In the genomic region with DNA sequence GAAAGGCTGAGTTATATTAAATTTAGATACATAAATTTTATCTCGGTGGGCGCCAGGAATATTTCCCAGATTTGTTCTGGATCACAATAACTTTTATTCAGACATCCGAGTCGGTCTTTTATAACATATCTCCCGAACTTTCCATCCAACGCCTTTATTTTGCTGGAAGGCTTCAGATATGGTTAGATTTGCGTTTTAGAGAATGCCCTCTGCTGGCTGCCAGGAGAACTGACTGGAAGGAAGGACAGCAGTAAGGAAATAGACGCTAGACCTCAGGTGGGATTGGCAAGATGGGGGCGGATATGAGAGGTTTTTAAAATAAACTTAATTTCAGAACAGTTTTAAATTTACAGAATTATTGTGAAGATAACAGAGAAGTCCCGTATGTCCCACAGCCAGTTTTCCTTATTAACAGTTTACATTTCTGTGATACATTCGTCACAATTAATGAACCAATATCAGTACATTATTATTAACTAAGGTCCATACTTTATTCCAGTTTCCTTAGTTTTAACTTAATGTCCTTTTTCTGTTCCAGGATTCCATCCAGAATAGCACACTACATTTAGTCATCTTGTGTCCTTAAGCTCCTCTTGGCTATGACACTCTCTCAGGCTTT, we compare ENCODE assay signal across 8 cellular contexts. TPM values are rescaled to one million over a fixed set of nuclear protein-coding genes. Genes with fewer than 3 reads are reported as not detected.
A peak's percentile ranks its signal among the peaks of the same experiment; 100 is the strongest.
DNase-seq lines count a peak whose midpoint lies in the region; ATAC-seq and TF ChIP-seq lines count a peak whose summit lies in the region.

No MANE protein-coding gene starts in this region.

- H3K4me1 Mint-ChIP-seq in activated CD8-positive, alpha-beta memory T cell treated with anti-CD3 and anti-CD28 coated beads, Interleukin-2, amount 10 ng/mL, durations not matched to agents 7 days and 5 days = peaks cover 38% of the 10 kb centered on the region

- TF ChIP-seq EP300 in tibial nerve (IDR thresholded peaks at IDR 0.05) = peak in 1 of 2 donors; percentile 45

- H3K9me2 ChIP-seq in SU-DHL-6 (replicated peaks; ENCODE audit: insufficient read depth, low read length) = no peaks in the 10 kb centered on the region

- peaks cover 4% of the 10 kb centered on the region for H3F3A ChIP-seq in SU-DHL-6 (ENCODE audit: insufficient read depth)

- H2AFZ ChIP-seq in SU-DHL-6 (ENCODE audit: low read depth, low read length, severe bottlenecking) = no peak overlapping the region

- H3K79me2 ChIP-seq in SU-DHL-6 (ENCODE audit: insufficient read depth, low read length) = 0 out of 2 replicates have a peak, but pooled peaks cover 1% of the 10 kb centered on the region

- peaks cover 21% of the 10 kb centered on the region for H3K36me3 Mint-ChIP-seq in activated CD8-positive, alpha-beta memory T cell treated with anti-CD3 and anti-CD28 coated beads, Interleukin-2, amount 10 ng/mL, durations not matched to agents 7 days and 5 days

- H3K36me3 ChIP-seq in SU-DHL-6 (ENCODE audit: low read length) (no peaks in the 10 kb centered on the region), tibial nerve (peaks cover 0 to 10% (median 0%) of the 10 kb centered on the region in 3 donors)

- H3K4me3 ChIP-seq in SU-DHL-6 (ENCODE audit: insufficient read depth, low read length, poor library complexity, severe bottlenecking) = no peak overlapping the region
- peak overlapping the region in 57 of 59 donors; percentile 8 to 88 (median 42) for H3K4me3 ChIP-seq in dorsolateral prefrontal cortex
- H3K4me3 ChIP-seq in tibial nerve = peak overlapping the region in 3 of 4 donors; percentile 12 to 83 (median 38)

- H3K27ac ChIP-seq in SU-DHL-6 (ENCODE audit: low read depth, low read length) (no peak overlapping the region), dorsolateral prefrontal cortex (peak overlapping the region in 57 of 59 donors; percentile 13 to 98 (median 88)), tibial nerve (peak overlapping the region; percentile 79 to 98 (median 90))

- no peak for TF ChIP-seq POLR2A in tibial nerve (IDR thresholded peaks at IDR 0.05)

- H4K20me1 ChIP-seq in SU-DHL-6 (ENCODE audit: low read depth, low read length) = no peaks in the 10 kb centered on the region

- peak overlapping the region; percentile 78 for H3K27ac Mint-ChIP-seq in activated CD8-positive, alpha-beta memory T cell treated with anti-CD3 and anti-CD28 coated beads, Interleukin-2, amount 10 ng/mL, durations not matched to agents 7 days and 5 days

- peak overlapping the region; percentile 24 for H3K4me2 ChIP-seq in SU-DHL-6 (ENCODE audit: low read depth, low read length, poor library complexity, severe bottlenecking)

- H3K9me3 ChIP-seq in SU-DHL-6 (ENCODE audit: insufficient read depth, low read length) = no peaks in the 10 kb centered on the region
- no peaks in the 10 kb centered on the region for H3K9me3 ChIP-seq in tibial nerve

- H3K9me3 Mint-ChIP-seq in activated CD8-positive, alpha-beta memory T cell treated with anti-CD3 and anti-CD28 coated beads, Interleukin-2, amount 10 ng/mL, durations not matched to agents 7 days and 5 days (ENCODE audit: low read depth) = no peaks in the 10 kb centered on the region

- CTCF ChIA-PET in activated CD8-positive, alpha-beta memory T cell treated with anti-CD3 and anti-CD28 coated beads, Interleukin-2, amount 10 ng/mL, durations not matched to agents 7 days and 5 days (lab: Charles Lee) = interaction anchor here (0.6 to 2.4 kb wide), 6 partner anchors 12 to 94 kb away, joined by 3 to 8 read pairs (median 4); no protein-coding TSS in a partner anchor

- no peak for ATAC-seq in activated CD8-positive, alpha-beta memory T cell treated with anti-CD3 and anti-CD28 coated beads, Interleukin-2, amount 10 ng/mL, durations not matched to agents 7 days and 5 days

- no peaks in the 10 kb centered on the region for H3K27me3 Mint-ChIP-seq in activated CD8-positive, alpha-beta memory T cell treated with anti-CD3 and anti-CD28 coated beads, Interleukin-2, amount 10 ng/mL, durations not matched to agents 7 days and 5 days

- H3K9ac ChIP-seq in SU-DHL-6 (ENCODE audit: low read length) = no peak overlapping the region

- H3K27me3 ChIP-seq in SU-DHL-6 (ENCODE audit: low read length) (no peaks in the 10 kb centered on the region), dorsolateral prefrontal cortex (peaks cover 0 to 62% (median 12%) of the 10 kb centered on the region in 45 donors), tibial nerve (peaks cover 0 to 2% of the 10 kb centered on the region in 2 donors)

- peaks cover 0 to 43% (median 9%) of the 10 kb centered on the region in 4 donors for H3K4me1 ChIP-seq in tibial nerve

- no peak for DNase-seq in activated CD8-positive, alpha-beta memory T cell treated with anti-CD3 and anti-CD28 coated beads, Interleukin-2, amount 10 ng/mL, durations not matched to agents 7 days and 5 days
- no peak for DNase-seq in activated CD8-positive, alpha-beta memory T cell treated with anti-CD3 and anti-CD28 coated beads, Interleukin-2, amount 50 U/mL, for 48 hours
- DNase-seq in NCI-H1092 (lab: John Stamatoyannopoulos, UW) = peak; percentile 44
- peak in 5 of 10 donors; percentile 50 to 64 (median 61) for DNase-seq in dorsolateral prefrontal cortex
- DNase-seq in medulla oblongata (ENCODE audit: extremely low spot score) = peak; percentile 70
- peak in 1 of 2 donors; percentile 58 for DNase-seq in tibial nerve (ENCODE audit: low spot score in 2 of 2)
- DNase-seq in mesenteric fat pad (ENCODE audit: low spot score) = no peak

- WGBS in tibial nerve, 2 donors = 9 to 19% methylated on average over 11 of the region's 11 CpGs

- TF ChIP-seq CTCF in SU-DHL-6 (IDR thresholded peaks at IDR 0.05; ENCODE audit: insufficient read depth, low read length, poor library complexity, severe bottlenecking) (peak; percentile 52), dorsolateral prefrontal cortex (IDR thresholded peaks at IDR 0.05 in 54 of 56, conservative IDR thresholded peaks at IDR 0.05 in 2 of 56; ENCODE audit: low read depth in 1 of 56, partially characterized antibody in 56 of 56) (peak; percentile 46 to 85 (median 78)), tibial nerve (IDR thresholded peaks at IDR 0.05) (peak; percentile 67 to 86 (median 73))

- H3K4me3 Mint-ChIP-seq in activated CD8-positive, alpha-beta memory T cell treated with anti-CD3 and anti-CD28 coated beads, Interleukin-2, amount 10 ng/mL, durations not matched to agents 7 days and 5 days = peak overlapping the region; percentile 78

- intact Hi-C loops in dorsolateral prefrontal cortex (cut with DNase I) = loop anchor here in 1 of 2 donors (2.0 kb wide), 1 partner anchor 19 kb away; no protein-coding TSS in a partner anchor

RNA-seq across cellular contexts. Expression of gene KANTR, which starts 4.6 kb away (rescaled TPM):
- total RNA-seq in activated CD8-positive, alpha-beta memory T cell treated with anti-CD3 and anti-CD28 coated beads, Interleukin-2, amount 10 ng/mL, durations not matched to agents 7 days and 5 days = 10 to 100 TPM in 1 of 2 experiments, 1 to 10 TPM in 1; 6.2 to 14.4 TPM
- 10 to 100 TPM; 25.4 to 60.7 (median 42.0) TPM for total RNA-seq in dorsolateral prefrontal cortex
- total RNA-seq in tibial nerve = 10 to 100 TPM; 26.4 to 37.6 (median 32.2) TPM
- 10.2 TPM for total RNA-seq in mesenteric fat pad

RNA-seq across cellular contexts. Expression of gene TSPYL2, which starts 7.2 kb away (rescaled TPM):
- 10 to 100 TPM; 19.3 to 29.5 TPM for total RNA-seq in activated CD8-positive, alpha-beta memory T cell treated with anti-CD3 and anti-CD28 coated beads, Interleukin-2, amount 10 ng/mL, durations not matched to agents 7 days and 5 days
- total RNA-seq in dorsolateral prefrontal cortex (100 to 1,000 TPM in 118 of 120 experiments, 10 to 100 TPM in 2; 82.1 to 367 (median 187) TPM), tibial nerve (100 to 1,000 TPM; 142 to 210 (median 180) TPM), mesenteric fat pad (33.8 TPM)

RNA-seq across cellular contexts. Expression of gene GPR173, which starts 40.7 kb away (rescaled TPM):
- total RNA-seq in activated CD8-positive, alpha-beta memory T cell treated with anti-CD3 and anti-CD28 coated beads, Interleukin-2, amount 10 ng/mL, durations not matched to agents 7 days and 5 days = under 1 TPM in 1 of 2 experiments, not detected in 1; 0.20 TPM
- 10 to 100 TPM; 13.8 to 28.3 (median 20.2) TPM for total RNA-seq in dorsolateral prefrontal cortex
- 10 to 100 TPM in 1 of 4 donors, 1 to 10 TPM in 3; 5.4 to 11.0 (median 8.0) TPM for total RNA-seq in tibial nerve
- 1.9 TPM for total RNA-seq in mesenteric fat pad

Comparison
In these comparisons a context has a peak if more than half of its experiments do, and no peak if none do; other contexts are left out.
1. DNase-seq: peak in NCI-H1092 (single experiment) and medulla oblongata (single experiment); none in activated CD8-positive, alpha-beta memory T cell treated with anti-CD3 and anti-CD28 coated beads, Interleukin-2, amount 10 ng/mL, durations not matched to agents 7 days and 5 days (single experiment), activated CD8-positive, alpha-beta memory T cell treated with anti-CD3 and anti-CD28 coated beads, Interleukin-2, amount 50 U/mL, for 48 hours (single experiment) and mesenteric fat pad (single experiment).
2. Peak in every context shown above with its lines, with median percentiles within 50 percentile points of each other: CTCF ChIP-seq.